ENCODE assay signal across 8 cellular contexts in the genomic region with DNA sequence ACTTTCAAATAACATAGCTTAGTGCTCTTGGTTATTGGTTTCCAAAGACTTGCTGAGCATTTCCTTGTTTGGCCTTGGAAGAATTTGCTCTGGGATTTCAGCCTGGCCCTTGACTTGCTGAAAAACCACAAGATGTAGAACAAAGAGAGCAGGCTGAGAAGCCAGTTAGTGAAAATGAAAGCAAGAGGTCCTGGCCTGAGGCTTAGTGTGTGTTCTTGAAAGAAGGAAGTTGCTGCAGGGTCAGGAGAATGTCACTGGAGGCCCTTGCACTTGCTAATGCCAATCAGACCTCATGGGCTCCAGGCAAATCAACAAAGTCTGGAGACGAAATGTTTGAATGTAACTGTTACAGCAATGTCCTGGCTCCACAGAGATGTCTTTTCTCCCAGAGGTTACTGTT.
DNase-seq lines count a peak whose midpoint lies in the region; ATAC-seq and TF ChIP-seq lines count a peak whose summit lies in the region.

No MANE protein-coding gene starts in this region.

- H3K4me1 ChIP-seq in body of pancreas, result peaks cover 8% of the 10 kb centered on the region
- peaks cover 18 to 54% (median 36%) of the 10 kb centered on the region in 4 donors for H3K4me1 ChIP-seq in stomach

- intact Hi-C loops in body of pancreas (cut with DNase I), result no loop called here
- intact Hi-C loops in stomach (cut with DNase I; ENCODE audit: low total_unique reads), result no loop called here

- H3K4me3 ChIP-seq in HFF-Myc (replicated peaks; ENCODE audit: low read depth, low read length) (no peak overlapping the region), MG63 (no peak overlapping the region), body of pancreas (no peak overlapping the region), kidney epithelial cell (ENCODE audit: low read depth, low read length) (no peak overlapping the region), stomach (no peak overlapping the region)

- H3K36me3 ChIP-seq in MG63 (no peaks in the 10 kb centered on the region), body of pancreas (replicated peaks in 1 of 2; ENCODE audit: insufficient read depth in 1 of 2, low read depth in 2 of 2) (no peaks in the 10 kb centered on the region), kidney epithelial cell (ENCODE audit: control insufficient read depth, insufficient read depth, low read length) (no peaks in the 10 kb centered on the region), stomach (no peaks in the 10 kb centered on the region)

- no peaks in the 10 kb centered on the region for H3K9me3 ChIP-seq in MG63
- no peaks in the 10 kb centered on the region for H3K9me3 ChIP-seq in body of pancreas
- no peaks in the 10 kb centered on the region for H3K9me3 ChIP-seq in stomach

- TF ChIP-seq CTCF in HFF-Myc (IDR thresholded peaks at IDR 0.05; ENCODE audit: low read depth, low read length, missing control alignments) (no peak), body of pancreas (IDR thresholded peaks at IDR 0.05) (no peak), kidney epithelial cell (IDR thresholded peaks at IDR 0.05; ENCODE audit: insufficient read depth, low read length, poor library complexity, severe bottlenecking) (no peak), stomach (IDR thresholded peaks at IDR 0.05) (no peak)

- no peak for TF ChIP-seq POLR2A in body of pancreas (IDR thresholded peaks at IDR 0.05)
- TF ChIP-seq POLR2A in stomach (IDR thresholded peaks at IDR 0.05), result no peak

- ATAC-seq in GM18508 (IDR thresholded peaks at IDR 0.05; ENCODE audit: insufficient read depth, unreplicated experiment) (peak; percentile 100), body of pancreas (peak; percentile 68)

- 40 to 57% methylated on average over 1 of the region's 1 CpG for WGBS in body of pancreas, 2 donors
- WGBS in stomach, 5 donors, result 0 to 9% (median 5%) methylated on average over 1 of the region's 1 CpG

- no peaks in the 10 kb centered on the region for H3K27me3 ChIP-seq in MG63
- no peaks in the 10 kb centered on the region for H3K27me3 ChIP-seq in body of pancreas
- H3K27me3 ChIP-seq in kidney epithelial cell (ENCODE audit: control insufficient read depth, insufficient read depth, low read length), result no peaks in the 10 kb centered on the region
- no peaks in the 10 kb centered on the region for H3K27me3 ChIP-seq in stomach

- DNase-seq in HFF-Myc (ENCODE audit: extremely low read depth, low read depth) (peak; percentile 64), MG63 (peak; percentile 9), body of pancreas (peak in 3 of 4 donors; percentile 21 to 65 (median 24)), kidney epithelial cell (ENCODE audit: low read depth) (peak; percentile 71), stomach (peak; percentile 57), NCI-H526 treated with DMSO at 0.1 percent for 48 hours (lab: John Stamatoyannopoulos, UW) (no peak)
- DNase-seq in stimulated activated CD4-positive, alpha-beta T cell treated with anti-CD3 and anti-CD28 coated beads, Interleukin-4, amount 100 ng/mL, for 1 hour, result no peak

- TF ChIP-seq EP300 in stomach (IDR thresholded peaks at IDR 0.05), result no peak

- peak overlapping the region in 1 of 4 donors; percentile 31 for H3K27ac ChIP-seq in body of pancreas
- peak overlapping the region; percentile 46 to 85 (median 76) for H3K27ac ChIP-seq in stomach

Comparison
In these comparisons a context has a peak if more than half of its experiments do, and no peak if none do; other contexts are left out.
1. DNase-seq: peak in HFF-Myc (single experiment), MG63 (single experiment), body of pancreas (3 of 4), kidney epithelial cell (single experiment) and stomach (single experiment); none in stimulated activated CD4-positive, alpha-beta T cell treated with anti-CD3 and anti-CD28 coated beads, Interleukin-4, amount 100 ng/mL, for 1 hour (single experiment) and NCI-H526 treated with DMSO at 0.1 percent for 48 hours (single experiment).